In the genomic region with DNA sequence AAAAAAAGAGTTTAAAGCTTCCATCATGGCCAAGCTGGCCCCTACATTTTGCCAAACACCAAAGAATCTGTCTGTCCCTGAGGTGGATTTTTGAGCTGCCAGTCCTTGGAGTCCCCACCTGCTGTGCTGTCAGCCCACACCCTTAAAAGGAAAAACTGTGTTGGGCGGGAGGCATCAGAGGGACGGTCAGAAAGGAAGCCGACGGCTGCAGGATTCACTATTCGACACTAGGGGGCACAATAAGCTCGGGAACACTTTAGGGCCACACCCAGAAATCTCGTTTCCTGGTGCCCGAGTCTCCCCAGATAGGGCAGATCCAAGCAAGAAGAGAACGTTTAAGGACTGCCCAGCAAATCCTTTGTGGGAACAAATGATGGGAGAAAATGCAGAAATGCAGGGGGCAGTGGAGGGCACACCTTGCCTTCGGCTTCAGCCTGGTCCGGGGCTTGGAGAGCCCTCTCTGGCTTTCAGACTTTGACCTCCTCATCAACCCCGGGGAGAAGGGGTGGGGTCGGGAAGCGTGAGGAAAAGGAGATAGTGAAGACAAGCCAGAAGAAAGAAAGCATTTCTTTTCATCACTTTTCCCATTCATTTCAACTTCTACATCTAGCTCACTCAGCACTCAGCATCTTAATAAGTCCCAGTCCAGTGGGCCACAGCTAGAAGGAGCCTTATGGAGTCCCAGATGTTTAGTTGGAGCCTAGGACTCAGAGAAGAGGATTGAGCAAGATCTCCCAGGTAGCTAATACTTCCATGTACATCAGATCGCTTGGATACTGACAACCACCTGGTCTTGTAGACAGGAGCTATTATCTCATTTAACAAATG, we compare ENCODE assay signal across 8 cellular contexts. TPM values are rescaled to one million over a fixed set of nuclear protein-coding genes. Genes with fewer than 3 reads are reported as not detected.
A peak's percentile ranks its signal among the peaks of the same experiment; 100 is the strongest.
DNase-seq lines count a peak whose midpoint lies in the region; ATAC-seq and TF ChIP-seq lines count a peak whose summit lies in the region.

No MANE protein-coding gene starts in this region.

- peaks cover 13 to 19% (median 16%) of the 10 kb centered on the region in 3 donors for H3K4me1 Mint-ChIP-seq in T-cell

- peak overlapping the region; percentile 93 for H3K27ac ChIP-seq in left ventricle myocardium inferior (replicated peaks)
- H3K27ac ChIP-seq in prostate gland: peak overlapping the region; percentile 26 to 52

- peaks cover 32 to 43% of the 10 kb centered on the region in 2 donors for H3K27me3 Mint-ChIP-seq in T-cell

- H3K4me1 ChIP-seq in left ventricle myocardium inferior: peaks cover 56% of the 10 kb centered on the region
- peaks cover 8% of the 10 kb centered on the region for H3K4me1 ChIP-seq in prostate gland (replicated peaks)

- TF ChIP-seq POLR2A in prostate gland (IDR thresholded peaks at IDR 0.05): no peak

- peak overlapping the region in 1 of 2 donors; percentile 44 for H3K27ac Mint-ChIP-seq in T-cell

- peak; percentile 86 for DNase-seq in GM04504 (ENCODE audit: low read depth)
- DNase-seq in NCI-H146 (lab: John Stamatoyannopoulos, UW): peak; percentile 92
- DNase-seq in T-cell: peak; percentile 37 to 77 (median 64)
- DNase-seq in amniotic stem cell (lab: John Stamatoyannopoulos, UW): peak; percentile 82
- peak; percentile 85 for DNase-seq in left ventricle myocardium inferior
- peak; percentile 89 for DNase-seq in prostate gland (ENCODE audit: low spot score)
- peak; percentile 94 for DNase-seq in ureter (ENCODE audit: low spot score)

- H3K27me3 ChIP-seq in left ventricle myocardium inferior (ENCODE audit: low read depth) (no peaks in the 10 kb centered on the region), prostate gland (replicated peaks; ENCODE audit: insufficient read depth) (no peaks in the 10 kb centered on the region)

- H3K36me3 ChIP-seq in left ventricle myocardium inferior (no peaks in the 10 kb centered on the region), prostate gland (no peaks in the 10 kb centered on the region)

- ATAC-seq in HG02759 (IDR thresholded peaks at IDR 0.05; ENCODE audit: unreplicated experiment) (peak; percentile 63), T-cell (replicated peaks in 1 of 4) (peak; percentile 81 to 90 (median 85))

- CTCF ChIA-PET in T-cell (lab: Charles Lee): interaction anchor here (0.5 to 3.6 kb wide), 32 partner anchors 9 to 1558 kb away, joined by 3 to 33 read pairs (median 4); a partner anchor contains a TSS

- H3K9me3 Mint-ChIP-seq in T-cell: no peaks in the 10 kb centered on the region

- H3K36me3 Mint-ChIP-seq in T-cell: no peaks in the 10 kb centered on the region

- intact Hi-C loops in left ventricle myocardium inferior (cut with micrococcal nuclease) (loop anchor here (5.0 to 10.0 kb wide), 2 partner anchors 76 to 284 kb away; a partner anchor contains a TSS), prostate gland (cut with DNase I) (loop anchor here (1.0 to 2.0 kb wide), 2 partner anchors 75 to 228 kb away; a partner anchor contains a TSS)

- POLR2A ChIA-PET in T-cell (lab: Charles Lee): interaction anchor here (0.6 to 0.8 kb wide), 3 partner anchors 76 to 232 kb away, joined by 3 to 7 read pairs (median 4); no protein-coding TSS in a partner anchor

- WGBS in prostate gland: 5% methylated on average over 15 of the region's 15 CpGs

- no peaks in the 10 kb centered on the region for H3K9me3 ChIP-seq in left ventricle myocardium inferior (replicated peaks)
- no peaks in the 10 kb centered on the region for H3K9me3 ChIP-seq in prostate gland

- H3K4me3 Mint-ChIP-seq in T-cell: no peak overlapping the region

- peak overlapping the region; percentile 91 for H3K4me3 ChIP-seq in left ventricle myocardium inferior
- H3K4me3 ChIP-seq in prostate gland: peak overlapping the region; percentile 14 to 18

- TF ChIP-seq CTCF in left ventricle myocardium inferior (IDR thresholded peaks at IDR 0.05; ENCODE audit: borderline replicate concordance) (peak; percentile 96), prostate gland (IDR thresholded peaks at IDR 0.05) (peak; percentile 86 to 97 (median 96))

RNA-seq across cellular contexts. Expression of a gene that starts 5.0 kb away (rescaled TPM):
- total RNA-seq in T-cell (1 to 10 TPM in 1 of 5 donors, under 1 TPM in 4; 0.37 to 1.1 (median 0.51) TPM), left ventricle myocardium inferior (14.3 TPM), prostate gland (10 to 100 TPM; 10.6 to 15.2 TPM), ureter (47.4 TPM)

Comparison
In these comparisons a context has a peak if more than half of its experiments do, and no peak if none do; other contexts are left out.
1. Peak in every context shown above with its lines: DNase-seq, ATAC-seq, H3K4me3 ChIP-seq and H3K27ac ChIP-seq.